ENCODE assay signal across 11 cellular contexts in genomic region chr1:14929547-14930223, GRCh38.
A peak's percentile ranks its signal among the peaks of the same experiment; 100 is the strongest.
DNase-seq lines count a peak whose midpoint lies in the region; ATAC-seq and TF ChIP-seq lines count a peak whose summit lies in the region.
"Had no signal": no experiment of that assay in that cellular context is flagged by ENCODE, and none has a peak within 500 bp of the region (broad histone marks: within the 10 kb centered on the region; RNA-seq: fewer than 3 reads in every experiment).

No MANE protein-coding gene starts in this region.

- no peaks in the 10 kb centered on the region for H3K36me3 Mint-ChIP-seq in activated naive CD8-positive, alpha-beta T cell treated with anti-CD3 and anti-CD28 coated beads, Interleukin-2, amount 50 U/mL, for 24 hours (ENCODE audit: low read depth)

- H3K4me1 ChIP-seq in BLaER1 (peaks cover 70% of the 10 kb centered on the region), mucosa of rectum (ENCODE audit: control insufficient read depth in 2 of 2, insufficient read depth in 2 of 2, low read length in 2 of 2) (peaks cover 14% of the 10 kb centered on the region in 2 donors)

- peaks cover 33% of the 10 kb centered on the region for H3K27me3 Mint-ChIP-seq in activated naive CD8-positive, alpha-beta T cell treated with anti-CD3 and anti-CD28 coated beads, Interleukin-2, amount 50 U/mL, for 24 hours

- H3K9ac ChIP-seq in BLaER1 (peak overlapping the region; percentile 53), mucosa of rectum (ENCODE audit: low read depth in 1 of 2, low read length in 2 of 2) (peak overlapping the region; percentile 1 to 13)

- 0 out of 2 replicates have a peak, but pooled peaks cover 4% of the 10 kb centered on the region for H3K27me3 ChIP-seq in BLaER1
- H3K27me3 ChIP-seq in mucosa of rectum (ENCODE audit: control insufficient read depth in 2 of 2, insufficient read depth in 2 of 2, low read length in 2 of 2), result peaks cover 13 to 15% of the 10 kb centered on the region in 2 donors

- H3K27ac Mint-ChIP-seq in activated naive CD8-positive, alpha-beta T cell treated with anti-CD3 and anti-CD28 coated beads, Interleukin-2, amount 50 U/mL, for 24 hours, result no peak overlapping the region
- H3K27ac Mint-ChIP-seq: dendritic cell treated with granulocyte-macrophage colony-stimulating factor and Interleukin-4, amounts not matched to agents 40 ng/mL and 50 ng/mL, for 4 days had no signal

- H3K9me3 ChIP-seq in BLaER1 (no peaks in the 10 kb centered on the region), mucosa of rectum (ENCODE audit: control insufficient read depth in 2 of 2, low read length in 2 of 2) (no peaks in the 10 kb centered on the region)

- peaks cover 5% of the 10 kb centered on the region for H3K4me1 Mint-ChIP-seq in activated naive CD8-positive, alpha-beta T cell treated with anti-CD3 and anti-CD28 coated beads, Interleukin-2, amount 50 U/mL, for 24 hours

- DNase-seq in NCI-H1048 (lab: John Stamatoyannopoulos, UW) (peak; percentile 35), epithelial cell of proximal tubule (ENCODE audit: low read depth) (peak; percentile 59)
- DNase-seq in activated naive CD8-positive, alpha-beta T cell treated with anti-CD3 and anti-CD28 coated beads, Interleukin-2, amount 50 U/mL, for 24 hours, result no peak
- DNase-seq: activated CD4-positive, alpha-beta T cell treated with anti-CD3 and anti-CD28 coated beads, Interleukin-2, amount 50 U/mL, for 1 hour had no signal

- H3K4me2 ChIP-seq in BLaER1, result peak overlapping the region; percentile 95

- H3K9me3 Mint-ChIP-seq in activated naive CD8-positive, alpha-beta T cell treated with anti-CD3 and anti-CD28 coated beads, Interleukin-2, amount 50 U/mL, for 24 hours, result no peaks in the 10 kb centered on the region
- H3K9me3 Mint-ChIP-seq: dendritic cell treated with granulocyte-macrophage colony-stimulating factor and Interleukin-4, amounts not matched to agents 40 ng/mL and 50 ng/mL, for 4 days; neural crest cell had no signal

- TF ChIP-seq CTCF in epithelial cell of proximal tubule (conservative IDR thresholded peaks at IDR 0.05; ENCODE audit: low read depth, low read length), result no peak

- no peak overlapping the region for H3K4me3 Mint-ChIP-seq in activated naive CD8-positive, alpha-beta T cell treated with anti-CD3 and anti-CD28 coated beads, Interleukin-2, amount 50 U/mL, for 24 hours
- H3K4me3 Mint-ChIP-seq: dendritic cell treated with granulocyte-macrophage colony-stimulating factor and Interleukin-4, amounts not matched to agents 40 ng/mL and 50 ng/mL, for 4 days; neural crest cell had no signal

- H3K27ac ChIP-seq in BLaER1 (peak overlapping the region; percentile 62), mucosa of rectum (ENCODE audit: low read depth in 2 of 2, low read length in 2 of 2) (peak overlapping the region in 1 of 2 donors; percentile 15)

- H4K20me1 ChIP-seq in BLaER1, result peaks cover 77% of the 10 kb centered on the region

- H3K4me3 ChIP-seq in BLaER1 (0 out of 2 replicates have a peak overlapping the region, but pooled peaks have one; percentile 34), epithelial cell of proximal tubule (ENCODE audit: low read depth, low read length) (peak overlapping the region; percentile 34), mucosa of rectum (ENCODE audit: low read length in 2 of 2) (peak overlapping the region; percentile 23 to 29)

- no peak for ATAC-seq in activated naive CD8-positive, alpha-beta T cell treated with anti-CD3 and anti-CD28 coated beads, Interleukin-2, amount 50 U/mL, for 24 hours
- ATAC-seq in HG03460 (IDR thresholded peaks at IDR 0.05; ENCODE audit: unreplicated experiment) (no peak), HG03521 (IDR thresholded peaks at IDR 0.05; ENCODE audit: unreplicated experiment) (no peak), HG03378 (IDR thresholded peaks at IDR 0.05; ENCODE audit: unreplicated experiment) (no peak)

- H3K36me3 ChIP-seq in BLaER1, result no peaks in the 10 kb centered on the region
- H3K36me3 ChIP-seq in mucosa of rectum (ENCODE audit: control insufficient read depth in 2 of 2, insufficient read depth in 2 of 2, low read length in 2 of 2), result no peaks in the 10 kb centered on the region
